Comparison of ENCODE assay signal across 8 cellular contexts in the genomic region with DNA sequence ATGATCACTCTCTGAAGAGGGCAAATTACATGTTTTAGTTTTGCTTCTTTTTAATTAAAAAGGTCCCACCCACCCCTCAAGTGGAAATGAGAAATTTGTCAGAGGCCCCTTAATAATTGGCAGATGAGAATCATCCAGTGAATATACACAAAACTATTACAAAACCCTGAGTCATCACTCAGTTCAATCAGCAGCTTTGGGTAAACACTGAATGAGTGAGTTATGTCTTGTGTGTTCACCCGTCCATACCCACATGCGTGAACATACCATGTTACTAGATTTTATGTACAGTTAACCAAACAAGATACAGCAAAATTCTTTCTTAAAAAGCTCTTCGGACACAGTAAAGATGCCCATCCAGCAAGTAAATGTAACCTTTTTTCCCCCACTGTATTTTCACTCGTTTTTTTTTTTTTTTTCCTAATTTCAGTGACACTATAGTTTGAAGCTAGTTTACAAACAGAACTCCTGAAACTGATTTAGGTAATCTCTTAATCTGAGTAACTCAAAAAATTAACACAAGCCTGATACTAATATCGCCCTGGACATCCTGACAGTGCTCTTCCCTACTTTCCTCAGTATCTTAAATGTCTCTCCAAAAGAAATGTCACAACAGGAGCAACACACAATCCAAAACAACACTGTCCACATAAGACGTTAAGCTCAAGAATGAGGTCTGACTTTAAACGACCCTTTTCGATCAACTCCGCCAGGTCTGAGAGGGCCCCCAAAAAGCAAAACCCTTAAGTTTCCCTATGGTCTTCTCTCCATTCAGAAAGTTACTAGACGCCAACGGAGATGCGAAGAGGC. TPM values are rescaled to one million over a fixed set of nuclear protein-coding genes. Genes with fewer than 3 reads are reported as not detected.
DNase-seq lines count a peak whose midpoint lies in the region; ATAC-seq and TF ChIP-seq lines count a peak whose summit lies in the region.

No MANE protein-coding gene starts in this region.

- H3K4me3 ChIP-seq in Karpas-422 (ENCODE audit: low read length) (peak overlapping the region; percentile 89), SU-DHL-6 (ENCODE audit: insufficient read depth, low read length, poor library complexity, severe bottlenecking) (peak overlapping the region; percentile 84), muscle layer of colon (ENCODE audit: low read depth in 1 of 2, low read length in 2 of 2) (peak overlapping the region; percentile 89 to 97)

- H3K4me3 Mint-ChIP-seq in endothelial cell (ENCODE audit: unreplicated experiment), result peak overlapping the region; percentile 100

- peak overlapping the region; percentile 98 for H3K9ac ChIP-seq in Karpas-422 (ENCODE audit: low read length)
- H3K9ac ChIP-seq in SU-DHL-6 (ENCODE audit: low read length), result peak overlapping the region; percentile 80
- H3K9ac ChIP-seq in muscle layer of colon (ENCODE audit: low read length), result peak overlapping the region; percentile 68

- no peaks in the 10 kb centered on the region for H3K9me3 Mint-ChIP-seq in endothelial cell (ENCODE audit: unreplicated experiment)

- H2AFZ ChIP-seq in Karpas-422 (ENCODE audit: low read length) (no peak overlapping the region), SU-DHL-6 (ENCODE audit: low read depth, low read length, severe bottlenecking) (no peak overlapping the region)

- TF ChIP-seq CTCF in SU-DHL-6 (IDR thresholded peaks at IDR 0.05; ENCODE audit: insufficient read depth, low read length, poor library complexity, severe bottlenecking), result no peak
- TF ChIP-seq CTCF in endothelial cell (IDR thresholded peaks at IDR 0.05; ENCODE audit: unreplicated experiment), result no peak

- peaks cover 30% of the 10 kb centered on the region for H4K20me1 ChIP-seq in Karpas-422 (ENCODE audit: insufficient read depth, low read depth, low read length)
- H4K20me1 ChIP-seq in SU-DHL-6 (ENCODE audit: low read depth, low read length), result peaks cover 12% of the 10 kb centered on the region; the same call in 1 of the 2 replicates

- H3K9me3 ChIP-seq in Karpas-422 (ENCODE audit: low read length) (no peaks in the 10 kb centered on the region), SU-DHL-6 (ENCODE audit: insufficient read depth, low read length) (no peaks in the 10 kb centered on the region), muscle layer of colon (ENCODE audit: low read length) (no peaks in the 10 kb centered on the region)

- peak overlapping the region; percentile 84 for H3K4me2 ChIP-seq in Karpas-422 (ENCODE audit: low read depth, low read length, poor library complexity, severe bottlenecking)
- H3K4me2 ChIP-seq in SU-DHL-6 (ENCODE audit: low read depth, low read length, poor library complexity, severe bottlenecking), result peak overlapping the region; percentile 98

- DNase-seq in AG20443 (ENCODE audit: low spot score), result peak; percentile 32
- peak; percentile 64 for DNase-seq in Karpas-422
- no peak for DNase-seq in endothelial cell (ENCODE audit: low spot score)
- no peak for DNase-seq in activated effector memory CD4-positive, alpha-beta T cell treated with Interleukin-2 at 50 U/mL for 16 hours

- no peaks in the 10 kb centered on the region for H3K36me3 ChIP-seq in Karpas-422 (ENCODE audit: insufficient read depth, low read length)
- H3K36me3 ChIP-seq in SU-DHL-6 (ENCODE audit: low read length), result no peaks in the 10 kb centered on the region; the same call in 1 of the 2 replicates
- peaks cover 6% of the 10 kb centered on the region for H3K36me3 ChIP-seq in muscle layer of colon (ENCODE audit: insufficient read depth, low read length)

- peaks cover 24% of the 10 kb centered on the region for H3K27me3 Mint-ChIP-seq in endothelial cell (ENCODE audit: unreplicated experiment)

- H3K4me1 Mint-ChIP-seq in endothelial cell (ENCODE audit: unreplicated experiment), result peaks cover 51% of the 10 kb centered on the region

- H3K9me2 ChIP-seq in Karpas-422 (replicated peaks; ENCODE audit: insufficient read depth, low read length) (no peaks in the 10 kb centered on the region), SU-DHL-6 (replicated peaks; ENCODE audit: insufficient read depth, low read length) (no peaks in the 10 kb centered on the region)

- ATAC-seq in GM18511 (IDR thresholded peaks at IDR 0.05; ENCODE audit: unreplicated experiment), result peak; percentile 1
- ATAC-seq in HG03280 (IDR thresholded peaks at IDR 0.05; ENCODE audit: unreplicated experiment), result no peak

- H3F3A ChIP-seq in SU-DHL-6 (ENCODE audit: insufficient read depth), result no peaks in the 10 kb centered on the region

- H3K27ac ChIP-seq in Karpas-422 (ENCODE audit: low read length) (peak overlapping the region; percentile 80), SU-DHL-6 (ENCODE audit: low read depth, low read length) (peak overlapping the region; percentile 74), muscle layer of colon (ENCODE audit: low read depth, low read length) (peak overlapping the region; percentile 96)

- H3K36me3 Mint-ChIP-seq in endothelial cell (ENCODE audit: low read depth, unreplicated experiment), result peaks cover 25% of the 10 kb centered on the region

- H3K27me3 ChIP-seq in Karpas-422 (ENCODE audit: low read length), result no peaks in the 10 kb centered on the region
- H3K27me3 ChIP-seq in SU-DHL-6 (ENCODE audit: low read length), result no peaks in the 10 kb centered on the region
- H3K27me3 ChIP-seq in muscle layer of colon (ENCODE audit: control insufficient read depth in 1 of 2, insufficient read depth in 2 of 2, low read length in 2 of 2), result no peaks in the 10 kb centered on the region

- H3K79me2 ChIP-seq in Karpas-422 (ENCODE audit: low read length) (peaks cover 71% of the 10 kb centered on the region), SU-DHL-6 (ENCODE audit: insufficient read depth, low read length) (peaks cover 69% of the 10 kb centered on the region)

- H3K4me1 ChIP-seq in Karpas-422 (ENCODE audit: low read length), result peaks cover 46% of the 10 kb centered on the region
- peaks cover 23% of the 10 kb centered on the region for H3K4me1 ChIP-seq in muscle layer of colon (ENCODE audit: insufficient read depth, low read length)

- H3K27ac Mint-ChIP-seq in endothelial cell (ENCODE audit: unreplicated experiment), result peak overlapping the region; percentile 99

RNA-seq across cellular contexts. Expression of gene PSME4, which starts 1.3 kb away (rescaled TPM):
- total RNA-seq in Karpas-422 (2014; rRNA removed; shearing (Covaris generic); ENCODE audit: low replicate concordance), result 40.2 and 67.5 TPM in 2 replicates
- 106 TPM for total RNA-seq in endothelial cell (ENCODE audit: unreplicated experiment)

Comparison
In these comparisons a context has a peak if more than half of its experiments do, and no peak if none do; other contexts are left out.
1. DNase-seq: peak in AG20443 (single experiment) and Karpas-422 (single experiment); none in endothelial cell (single experiment) and activated effector memory CD4-positive, alpha-beta T cell treated with Interleukin-2 at 50 U/mL for 16 hours (single experiment).
2. Peak in every context shown above with its lines, with median percentiles within 50 percentile points of each other: H3K27ac ChIP-seq, H3K4me3 ChIP-seq and H3K9ac ChIP-seq.